In the genomic region with DNA sequence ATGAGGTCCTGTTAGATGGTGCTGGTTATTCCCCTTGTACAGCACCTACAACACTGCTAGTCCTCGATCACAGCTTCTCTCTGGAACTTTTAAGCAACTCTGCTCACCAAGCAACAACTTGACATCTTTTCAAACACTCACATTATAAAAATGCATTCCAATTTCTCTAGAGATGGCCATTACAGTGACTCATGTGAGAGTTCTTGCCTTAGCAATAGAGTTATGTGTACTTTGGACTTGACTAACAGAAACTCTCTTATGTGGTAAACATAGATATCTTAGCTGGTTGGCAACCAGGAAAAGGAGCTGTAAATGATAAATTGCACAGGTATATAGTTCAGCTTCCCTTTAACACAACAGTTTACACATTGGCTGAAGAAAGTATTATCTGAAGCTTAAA, we compare ENCODE assay signal across 12 cellular contexts.
DNase-seq lines count a peak whose midpoint lies in the region; ATAC-seq and TF ChIP-seq lines count a peak whose summit lies in the region.
"Had no signal": no experiment of that assay in that cellular context is flagged by ENCODE, and none has a peak within 500 bp of the region (broad histone marks: within the 10 kb centered on the region; RNA-seq: fewer than 3 reads in every experiment).

No MANE protein-coding gene starts in this region.

- H3K27me3 ChIP-seq in BJ (ENCODE audit: control insufficient read depth, insufficient read depth, low read length): no peaks in the 10 kb centered on the region
- H3K27me3 ChIP-seq in body of pancreas: no peaks in the 10 kb centered on the region
- no peaks in the 10 kb centered on the region for H3K27me3 ChIP-seq in liver (ENCODE audit: control insufficient read depth in 4 of 4, insufficient read depth in 4 of 4, low read length in 3 of 4)
- H3K27me3 ChIP-seq: right atrium auricular region had no signal

- TF ChIP-seq POLR2A in body of pancreas (IDR thresholded peaks at IDR 0.05): no peak

- H3K4me1 ChIP-seq in body of pancreas (peaks cover 23% of the 10 kb centered on the region), liver (ENCODE audit: control insufficient read depth in 4 of 4, insufficient read depth in 4 of 4, low read length in 3 of 4) (no peaks in the 10 kb centered on the region)

- H3K4me3 ChIP-seq in BJ (ENCODE audit: low read depth, low read length) (no peak overlapping the region), body of pancreas (no peak overlapping the region), liver (ENCODE audit: low read depth in 1 of 3, low read length in 3 of 3) (no peak overlapping the region)
- H3K4me3 ChIP-seq: right atrium auricular region had no signal

- H3K36me3 ChIP-seq in BJ (ENCODE audit: control insufficient read depth, insufficient read depth, low read length) (no peaks in the 10 kb centered on the region), body of pancreas (replicated peaks in 1 of 2; ENCODE audit: insufficient read depth in 1 of 2, low read depth in 2 of 2) (no peaks in the 10 kb centered on the region), liver (ENCODE audit: control insufficient read depth in 4 of 4, insufficient read depth in 3 of 4, low read depth in 1 of 4, low read length in 3 of 4) (no peaks in the 10 kb centered on the region)
- H3K36me3 ChIP-seq: right atrium auricular region had no signal

- peak; percentile 90 for DNase-seq in BJ (ENCODE audit: low read depth)
- peak in 1 of 4 donors; percentile 34 for DNase-seq in body of pancreas
- DNase-seq in NCI-H1105 treated with DMSO at 0.1 percent for 48 hours (lab: John Stamatoyannopoulos, UW): no peak
- DNase-seq in NCI-H1105 (lab: John Stamatoyannopoulos, UW): no peak
- DNase-seq: activated CD4-positive, alpha-beta memory T cell treated with anti-CD3 and anti-CD28 coated beads, Interleukin-2, amount 10 ng/mL, durations not matched to agents 7 days and 5 days; CD4-positive, CD25-positive, alpha-beta regulatory T cell; stimulated activated naive CD8-positive, alpha-beta T cell treated with anti-CD3 and anti-CD28 coated beads, Interleukin-15, Interleukin-2, amounts not matched to agents 100 U/mL and 50 U/mL, for 24 hours had no signal

- POLR2A ChIA-PET in BJ (lab: Charles Lee): interaction anchor here (0.6 kb wide), 2 partner anchors 9 to 102 kb away, joined by 3 to 5 read pairs; no protein-coding TSS in a partner anchor

- TF ChIP-seq CTCF in BJ (IDR thresholded peaks at IDR 0.05; ENCODE audit: insufficient read depth, low read depth, low read length) (no peak), body of pancreas (IDR thresholded peaks at IDR 0.05) (no peak), liver (IDR thresholded peaks at IDR 0.05; ENCODE audit: low read depth, low read length, missing input control) (no peak)

- no peak overlapping the region for H3K9ac ChIP-seq in liver (ENCODE audit: low read depth in 1 of 2, low read length in 2 of 2)

- ATAC-seq in HG02798 (IDR thresholded peaks at IDR 0.05; ENCODE audit: poor library complexity, unreplicated experiment) (peak; percentile 68), body of pancreas (peak; percentile 99), GM21529 (IDR thresholded peaks at IDR 0.05; ENCODE audit: unreplicated experiment) (no peak), HG03108 (IDR thresholded peaks at IDR 0.05; ENCODE audit: unreplicated experiment) (no peak)
- ATAC-seq: stimulated activated naive CD8-positive, alpha-beta T cell treated with anti-CD3 and anti-CD28 coated beads, Interleukin-15, Interleukin-2, amounts not matched to agents 100 U/mL and 50 U/mL, for 24 hours had no signal

- H3K27ac ChIP-seq in body of pancreas (peak overlapping the region; percentile 67 to 72 (median 70)), liver (ENCODE audit: low read depth in 1 of 2, low read length in 2 of 2) (no peak overlapping the region)
- H3K27ac ChIP-seq: right atrium auricular region had no signal

- CTCF ChIA-PET in BJ (lab: Yijun Ruan, JAX): interaction anchor here (0.6 to 2.8 kb wide), 5 partner anchors 9 to 127 kb away, joined by 3 to 15 read pairs (median 4); no protein-coding TSS in a partner anchor

- WGBS in body of pancreas, 2 donors: 7 to 18% methylated on average over 1 of the region's 1 CpG
- WGBS in liver: 68% methylated on average over 1 of the region's 1 CpG

- H3K9me3 ChIP-seq in body of pancreas (no peaks in the 10 kb centered on the region), liver (ENCODE audit: control insufficient read depth in 4 of 4, low read length in 3 of 4) (peaks cover 0 to 4% (median 0%) of the 10 kb centered on the region in 4 donors)

- intact Hi-C loops in body of pancreas (cut with DNase I): no loop called here

- TF ChIP-seq RAD21 in liver (IDR thresholded peaks at IDR 0.05): no peak

TF ChIP-seq in liver, 16 proteins besides CTCF, POLR2A, EP300 and RAD21:
- TF ChIP-seq GABPA (IDR thresholded peaks at IDR 0.05 in 1 of 2, conservative IDR thresholded peaks at IDR 0.05 in 1 of 2) (no peak), FOXA1 (IDR thresholded peaks at IDR 0.05) (no peak), HNF4A (conservative IDR thresholded peaks at IDR 0.05) (peak; percentile 12 to 25)

Comparison
In these comparisons a context has a peak if more than half of its experiments do, and no peak if none do; other contexts are left out.
1. ATAC-seq: peak in HG02798 (single experiment) and body of pancreas (single experiment); none in GM21529 (single experiment) and HG03108 (single experiment).
2. H3K27ac ChIP-seq: peak in body of pancreas (4 of 4); none in liver (0 of 2).